8 cellular contexts compared by ENCODE assay signal in the genomic region with DNA sequence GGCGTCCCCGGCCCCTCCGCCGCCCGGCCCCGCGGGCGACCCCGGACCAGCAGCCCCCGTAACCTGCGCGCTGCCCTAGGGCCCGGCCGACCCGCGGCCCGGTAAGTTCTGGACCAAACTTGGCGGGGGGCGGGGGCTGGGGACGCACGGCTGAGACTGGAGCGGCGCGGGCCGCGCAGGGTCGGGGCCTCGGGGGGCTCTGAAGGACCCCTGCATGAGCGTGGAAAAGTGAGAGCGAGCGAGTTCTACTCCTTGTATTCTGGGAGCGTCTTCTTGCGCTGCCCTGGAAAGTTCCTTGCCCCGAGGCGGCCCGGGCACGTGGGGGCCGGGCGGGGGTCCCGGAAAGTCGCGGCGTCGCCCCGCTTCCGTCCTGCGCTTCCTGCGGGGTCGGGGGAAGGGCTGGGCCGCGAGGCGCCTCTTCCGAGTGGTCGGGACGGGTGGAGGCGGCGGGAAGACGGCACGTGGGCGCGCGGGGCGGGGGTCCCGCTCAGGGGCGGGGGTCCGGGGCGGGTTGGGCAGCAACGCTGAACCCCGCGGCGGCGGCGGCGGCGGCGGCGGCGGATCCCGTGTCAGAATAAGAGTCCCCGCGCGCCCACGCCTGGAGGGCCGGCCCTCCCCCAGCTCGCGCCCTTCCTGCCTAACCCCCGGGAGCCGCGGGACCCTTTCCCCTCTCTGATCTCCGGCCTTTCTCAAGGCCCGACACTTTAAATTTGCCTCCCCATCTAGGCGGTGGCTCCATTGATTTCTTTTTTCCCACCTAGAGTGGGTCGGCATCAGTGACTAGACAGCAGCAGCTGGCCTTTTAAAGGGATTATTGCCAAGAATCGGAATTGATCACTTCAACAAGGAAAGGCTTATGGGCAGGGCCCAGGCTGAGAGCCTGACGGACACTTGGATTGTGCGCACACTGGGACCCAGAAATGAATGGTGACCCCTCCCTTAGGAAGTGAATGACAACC. TPM values are rescaled to one million over a fixed set of nuclear protein-coding genes. Genes with fewer than 3 reads are reported as not detected.
DNase-seq lines count a peak whose midpoint lies in the region; ATAC-seq, FAIRE-seq and TF ChIP-seq lines count a peak whose summit lies in the region.

No MANE protein-coding gene starts in this region.

- H3K79me2 ChIP-seq in keratinocyte (ENCODE audit: control insufficient read depth, insufficient read depth, low read length) = peaks cover 58% of the 10 kb centered on the region

- dilution Hi-C loops in keratinocyte (cut with MboI; ENCODE audit: extremely low pct_ligation_motif_present, low sequenced_read_pairs) = no loop called here

- peak overlapping the region; percentile 93 for H3K4me2 ChIP-seq in keratinocyte (ENCODE audit: control insufficient read depth, extremely low read depth, insufficient read depth, low read depth, low read length)

- peaks cover 14% of the 10 kb centered on the region for H3K9me1 ChIP-seq in keratinocyte (ENCODE audit: control insufficient read depth, extremely low read depth, insufficient read depth, low read length)

- H3K4me1 ChIP-seq in body of pancreas (peaks cover 65% of the 10 kb centered on the region), keratinocyte (ENCODE audit: control insufficient read depth, extremely low read depth, insufficient read depth, low read length) (peaks cover 57% of the 10 kb centered on the region)

- DNase-seq in SIG-M5 treated with dmso at 0.1 percent for 504 hours (lab: John Stamatoyannopoulos, UW; ENCODE audit: unreplicated experiment) (peak; percentile 15), SIG-M5 (lab: John Stamatoyannopoulos, UW) (no peak), HT1080 (ENCODE audit: low read depth) (peak; percentile 43), T-helper 1 cell (peak; percentile 25 to 59 (median 32)), body of pancreas (peak; percentile 49 to 64 (median 58)), keratinocyte (ENCODE audit: low read depth, low spot score) (no peak)
- DNase-seq in stimulated activated CD4-positive, alpha-beta T cell treated with anti-CD3 and anti-CD28 coated beads, Interleukin-15, amount 100 ng/mL, for 24 hours = peak; percentile 70

- H4K20me1 ChIP-seq in keratinocyte (ENCODE audit: control insufficient read depth, extremely low read depth, insufficient read depth, low read length) = peaks cover 25% of the 10 kb centered on the region

- H2AFZ ChIP-seq in keratinocyte (ENCODE audit: control insufficient read depth, low read length) = no peak overlapping the region

- peak overlapping the region; percentile 48 to 68 for H3K4me3 ChIP-seq in body of pancreas
- peak overlapping the region; percentile 66 to 93 (median 93) for H3K4me3 ChIP-seq in keratinocyte (ENCODE audit: control insufficient read depth in 2 of 3, extremely low read depth in 1 of 3, insufficient read depth in 2 of 3, low read depth in 1 of 3, low read length in 3 of 3)

- intact Hi-C loops in body of pancreas (cut with DNase I) = no loop called here

- WGBS in body of pancreas, 2 donors = 1% methylated on average over 16 to 77 of the region's 96 CpGs

- H3K9me3 ChIP-seq in body of pancreas (no peaks in the 10 kb centered on the region), keratinocyte (ENCODE audit: control insufficient read depth, low read depth, low read length) (no peaks in the 10 kb centered on the region)

- ATAC-seq in body of pancreas (peak; percentile 38), HG02884 (IDR thresholded peaks at IDR 0.05; ENCODE audit: unreplicated experiment) (no peak)

- H3K27ac ChIP-seq in body of pancreas (peak overlapping the region; percentile 74 to 90 (median 87)), keratinocyte (ENCODE audit: control insufficient read depth, insufficient read depth, low read length) (peak overlapping the region; percentile 68)

- H3K36me3 ChIP-seq in body of pancreas (replicated peaks in 1 of 2; ENCODE audit: insufficient read depth in 1 of 2, low read depth in 2 of 2) (no peaks in the 10 kb centered on the region), keratinocyte (ENCODE audit: control insufficient read depth in 2 of 2, extremely low read depth in 1 of 2, insufficient read depth in 2 of 2, low read length in 2 of 2) (no peaks in the 10 kb centered on the region)

- TF ChIP-seq POLR2A in body of pancreas (IDR thresholded peaks at IDR 0.05) = peak in 1 of 3 donors; percentile 15

- TF ChIP-seq CTCF in body of pancreas (IDR thresholded peaks at IDR 0.05) (no peak), keratinocyte (optimal IDR thresholded peaks at IDR 0.05 in 1 of 3, IDR thresholded peaks at IDR 0.05 in 1 of 3, conservative IDR thresholded peaks at IDR 0.05 in 1 of 3; ENCODE audit: extremely low read depth in 1 of 3, insufficient read depth in 2 of 3, low read length in 3 of 3) (no peak)

- H3K9ac ChIP-seq in keratinocyte (ENCODE audit: control insufficient read depth, extremely low read depth, insufficient read depth, low read length) = peak overlapping the region; percentile 88

- H3K27me3 ChIP-seq in body of pancreas (no peaks in the 10 kb centered on the region), keratinocyte (ENCODE audit: control insufficient read depth, extremely low read depth, insufficient read depth, low read length) (no peaks in the 10 kb centered on the region)

- no peak for FAIRE-seq in keratinocyte (lab: Jason Lieb, UNC)

RNA-seq across cellular contexts. Expression of a gene that starts 0.7 kb away (rescaled TPM):
- total RNA-seq in HT1080 (2014; rRNA removed; shearing (Covaris generic)) = 92.7 and 121 TPM in 2 replicates
- polyA plus RNA-seq in HT1080 (2015; cell fraction: cytosol; rRNA removed) = 84.2 and 85.1 TPM in 2 replicates
- polyA plus RNA-seq in HT1080 (2015; cell fraction: nucleus; rRNA removed) = 53.9 and 70.8 TPM in 2 replicates
- 10 to 100 TPM; 30.0 to 35.8 TPM for total RNA-seq in body of pancreas
- 14.6 to 81.0 TPM (median 28.4 TPM) in 3 replicates for polyA plus RNA-seq in keratinocyte
- 71.6 TPM for polyA plus RNA-seq in keratinocyte (2011; ENCODE audit: low read depth)
- polyA plus RNA-seq in keratinocyte (2011; cell fraction: cytosol; rRNA removed) = 26.1 and 55.1 TPM in 2 replicates
- polyA plus RNA-seq in keratinocyte (2011; cell fraction: nucleus; rRNA removed) = 33.4 and 37.0 TPM in 2 replicates
- 33.8 and 64.9 TPM in 2 replicates for polyA plus RNA-seq in keratinocyte (2012; ENCODE audit: low replicate concordance)
- polyA minus RNA-seq in keratinocyte = 10.3 to 40.8 TPM (median 17.9 TPM) in 3 replicates
- 76.4 TPM for polyA minus RNA-seq in keratinocyte (2011; cell fraction: cytosol; rRNA and poly(A)+ RNA removed)
- polyA minus RNA-seq in keratinocyte (2011; cell fraction: nucleus; rRNA and poly(A)+ RNA removed) = 22.9 and 25.1 TPM in 2 replicates

Comparison
In these comparisons a context has a peak if more than half of its experiments do, and no peak if none do; other contexts are left out.
1. DNase-seq: peak in SIG-M5 treated with dmso at 0.1 percent for 504 hours (single experiment), HT1080 (single experiment), T-helper 1 cell (5 of 5), body of pancreas (4 of 4) and stimulated activated CD4-positive, alpha-beta T cell treated with anti-CD3 and anti-CD28 coated beads, Interleukin-15, amount 100 ng/mL, for 24 hours (single experiment); none in SIG-M5 (single experiment) and keratinocyte (single experiment).